8 cellular contexts compared by ENCODE assay signal in the genomic region with DNA sequence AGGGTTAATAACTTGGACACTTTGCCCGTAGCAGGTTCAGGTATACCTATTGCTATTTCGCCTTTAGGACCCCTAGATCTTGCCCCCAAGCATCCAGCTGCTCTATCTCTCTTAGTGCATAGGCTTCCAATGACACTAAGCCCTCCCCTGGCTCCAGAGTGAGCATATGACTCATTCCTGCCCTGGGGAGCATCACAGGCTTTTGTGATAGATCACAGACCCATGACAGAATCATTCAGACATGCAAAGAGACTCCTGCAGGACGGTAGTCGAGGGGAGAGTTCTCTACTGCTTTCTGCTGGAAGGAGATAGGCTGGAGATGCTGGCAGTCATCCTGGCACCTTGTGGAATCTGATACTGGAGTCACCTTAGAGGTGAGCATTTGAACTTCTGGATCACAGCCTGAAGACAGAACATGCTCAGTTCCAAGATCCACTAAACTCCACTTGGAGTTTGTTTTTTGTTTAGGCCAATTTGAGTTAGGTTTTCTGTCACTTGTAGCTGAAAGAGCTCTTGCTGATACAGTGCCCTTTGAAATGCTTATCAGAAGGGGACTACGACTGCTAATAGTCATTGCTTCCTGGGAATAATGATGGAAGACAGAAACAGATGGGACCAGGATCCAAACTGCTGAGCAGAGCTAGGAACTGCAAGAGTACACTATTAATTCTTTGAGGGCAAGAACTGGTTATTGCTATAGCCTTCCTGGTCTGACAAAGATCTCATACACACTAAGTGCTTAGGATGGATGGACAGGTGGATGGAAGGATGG. TPM values are rescaled to one million over a fixed set of nuclear protein-coding genes. Genes with fewer than 3 reads are reported as not detected.
DNase-seq lines count a peak whose midpoint lies in the region; ATAC-seq and TF ChIP-seq lines count a peak whose summit lies in the region.

No MANE protein-coding gene starts in this region.

- H3K4me3 ChIP-seq in CD8-positive, alpha-beta T cell (ENCODE audit: low read depth, low read length): no peak overlapping the region
- H3K4me3 ChIP-seq in PC-3 (ENCODE audit: low read length): no peak overlapping the region

- H3K36me3 ChIP-seq in CD8-positive, alpha-beta T cell (ENCODE audit: insufficient read depth, low read length): peaks cover 11% of the 10 kb centered on the region
- H3K36me3 ChIP-seq in PC-3 (ENCODE audit: low read depth, low read length): no peaks in the 10 kb centered on the region

- no peak for TF ChIP-seq CTCF in CD8-positive, alpha-beta T cell (IDR thresholded peaks at IDR 0.05)
- no peak for TF ChIP-seq CTCF in PC-3 (conservative IDR thresholded peaks at IDR 0.05; ENCODE audit: low read depth, low read length)

- H3K4me1 ChIP-seq in CD8-positive, alpha-beta T cell (ENCODE audit: insufficient read depth, low read length): peaks cover 53% of the 10 kb centered on the region
- H3K4me1 ChIP-seq in PC-3 (ENCODE audit: insufficient read depth, low read length): peaks cover 12% of the 10 kb centered on the region

- peaks cover 33% of the 10 kb centered on the region for H3K36me3 Mint-ChIP-seq in CD8-positive, alpha-beta T cell

- no peak overlapping the region for H3K4me2 ChIP-seq in PC-3 (ENCODE audit: low read length)

- H3F3A ChIP-seq in PC-3 (ENCODE audit: low read length, unreplicated experiment): no peaks in the 10 kb centered on the region

- H3K27ac ChIP-seq in CD8-positive, alpha-beta T cell (ENCODE audit: low read depth, low read length): no peak overlapping the region
- H3K27ac ChIP-seq in PC-3 (ENCODE audit: low read length) (no peak overlapping the region), cingulate gyrus (ENCODE audit: low read depth, low read length) (peak overlapping the region; percentile 21)

- POLR2A ChIA-PET in CD8-positive, alpha-beta T cell (lab: Charles Lee): interaction anchor here (0.8 kb wide), 1 partner anchor 11 kb away, joined by 4 read pairs; a partner anchor contains a TSS
- POLR2A ChIA-PET in PC-3 (lab: Charles Lee; ENCODE audit: unreplicated experiment): interaction anchor here (0.7 kb wide), 1 partner anchor 77 kb away, joined by 3 read pairs; no protein-coding TSS in a partner anchor

- peak in 4 of 7 experiments; percentile 23 to 45 (median 30) for DNase-seq in CD8-positive, alpha-beta T cell
- DNase-seq in PC-3 (peak; percentile 86), medulla oblongata (ENCODE audit: extremely low spot score) (peak; percentile 21), NCI-H1105 treated with DMSO at 0.1 percent for 48 hours (lab: John Stamatoyannopoulos, UW) (no peak)
- no peak for DNase-seq in effector CD8-positive, alpha-beta T cell (lab: John Stamatoyannopoulos, UW)

- H3K9ac ChIP-seq in PC-3 (ENCODE audit: low read length): no peak overlapping the region

- H3K9me3 ChIP-seq in CD8-positive, alpha-beta T cell (ENCODE audit: low read length): no peaks in the 10 kb centered on the region
- H3K9me3 ChIP-seq in PC-3 (ENCODE audit: low read length): no peaks in the 10 kb centered on the region

- intact Hi-C loops in CD8-positive, alpha-beta T cell (cut with DNase I, micrococcal nuclease): no loop called here
- intact Hi-C loops in PC-3 (cut with micrococcal nuclease): no loop called here

- BruUV-seq in PC-3 (replicated peaks; lab: Mats Ljungman, UMichigan): no TSS peak

- H3K4me3 Mint-ChIP-seq in CD8-positive, alpha-beta T cell: no peak overlapping the region

- H4K20me1 ChIP-seq in PC-3 (ENCODE audit: low read length): peaks cover 5% of the 10 kb centered on the region; the same call in 1 of the 2 replicates

- H3K79me2 ChIP-seq in PC-3 (ENCODE audit: low read length): no peaks in the 10 kb centered on the region

- no peaks in the 10 kb centered on the region for H3K27me3 Mint-ChIP-seq in CD8-positive, alpha-beta T cell (ENCODE audit: low read depth)

- peak; percentile 69 for ATAC-seq in CD8-positive, alpha-beta T cell
- peak; percentile 77 for ATAC-seq in GM19025 (IDR thresholded peaks at IDR 0.05; ENCODE audit: low read depth, unreplicated experiment)
- ATAC-seq in HG03139 (IDR thresholded peaks at IDR 0.05; ENCODE audit: unreplicated experiment): peak; percentile 80
- ATAC-seq in PC-3: peak; percentile 99

- H3K9me2 ChIP-seq in PC-3 (replicated peaks; ENCODE audit: low read length): no peaks in the 10 kb centered on the region

- CTCF ChIA-PET in CD8-positive, alpha-beta T cell (lab: Charles Lee): interaction anchor here (1.1 kb wide), 1 partner anchor 50 kb away, joined by 5 read pairs; no protein-coding TSS in a partner anchor
- CTCF ChIA-PET in PC-3 (lab: Charles Lee): interaction anchor here (0.6 kb wide), 1 partner anchor 76 kb away, joined by 4 read pairs; no protein-coding TSS in a partner anchor

- H3K9me3 Mint-ChIP-seq in CD8-positive, alpha-beta T cell: no peaks in the 10 kb centered on the region

- no peaks in the 10 kb centered on the region for H3K27me3 ChIP-seq in CD8-positive, alpha-beta T cell (ENCODE audit: insufficient read depth, low read length)
- no peaks in the 10 kb centered on the region for H3K27me3 ChIP-seq in PC-3 (ENCODE audit: low read length)

- H2AFZ ChIP-seq in PC-3 (ENCODE audit: low read length): no peak overlapping the region

- peak overlapping the region; percentile 79 for H3K27ac Mint-ChIP-seq in CD8-positive, alpha-beta T cell

- H3K4me1 Mint-ChIP-seq in CD8-positive, alpha-beta T cell (ENCODE audit: low read depth): peaks cover 76% of the 10 kb centered on the region

RNA-seq across cellular contexts. Expression of a gene that starts 11.0 kb away (rescaled TPM):
- 10 to 100 TPM; 18.9 to 20.0 TPM for total RNA-seq in CD8-positive, alpha-beta T cell
- total RNA-seq in PC-3 (2014; rRNA removed): 5.2 and 6.0 TPM in 2 replicates

RNA-seq across cellular contexts. Expression of a gene that starts 24.9 kb away (rescaled TPM):
- total RNA-seq in CD8-positive, alpha-beta T cell: 1 to 10 TPM; 5.1 to 5.3 TPM
- total RNA-seq in PC-3 (2014; rRNA removed): 0.95 and 1.4 TPM in 2 replicates

RNA-seq across cellular contexts. Expression of a gene that starts 45.2 kb away (rescaled TPM):
- total RNA-seq in CD8-positive, alpha-beta T cell: not detected
- not detected in 2 replicates for total RNA-seq in PC-3 (2014; rRNA removed)

Comparison
In these comparisons a context has a peak if more than half of its experiments do, and no peak if none do; other contexts are left out.
1. DNase-seq: peak in CD8-positive, alpha-beta T cell (4 of 7), PC-3 (single experiment) and medulla oblongata (single experiment); none in effector CD8-positive, alpha-beta T cell (single experiment) and NCI-H1105 treated with DMSO at 0.1 percent for 48 hours (single experiment).
2. Peak in every context shown above with its lines, with median percentiles within 50 percentile points of each other: ATAC-seq.